Comparison of ENCODE assay signal across 1 cellular context in genomic region chr4:140710784-140711622, GRCh38.
A peak's percentile ranks its signal among the peaks of the same experiment; 100 is the strongest.
TF ChIP-seq lines count a peak whose summit lies in the region.

No MANE protein-coding gene starts in this region.

TF ChIP-seq in HepG2, 621 proteins besides CTCF, POLR2A, EP300 and RAD21 (continued from another document and continues in another):
- TF ChIP-seq FOXA3 (CRISPR knock-in tag; IDR thresholded peaks at IDR 0.05) (peak; percentile 68), PLRG1 (conservative IDR thresholded peaks at IDR 0.05) (no peak), TIGD3 (CRISPR knock-in tag; IDR thresholded peaks at IDR 0.05; ENCODE audit: borderline replicate concordance) (no peak), ZNF512B (CRISPR knock-in tag; IDR thresholded peaks at IDR 0.05; ENCODE audit: borderline replicate concordance) (no peak), ARID2 (CRISPR knock-in tag; IDR thresholded peaks at IDR 0.05; ENCODE audit: borderline replicate concordance) (0 out of 2 replicates have a peak, but pooled peaks have one; percentile 65), HNF1A (IDR thresholded peaks at IDR 0.05; ENCODE audit: low read depth) (no peak), HNF1A (CRISPR knock-in tag; IDR thresholded peaks at IDR 0.05; ENCODE audit: borderline replicate concordance) (no peak), STAG1 (CRISPR knock-in tag; IDR thresholded peaks at IDR 0.05) (no peak), ZFP41 (CRISPR knock-in tag; IDR thresholded peaks at IDR 0.05; ENCODE audit: borderline replicate concordance) (no peak), ZNF292 (CRISPR knock-in tag; IDR thresholded peaks at IDR 0.05; ENCODE audit: borderline replicate concordance, low read depth) (no peak), ZNF317 (CRISPR knock-in tag; IDR thresholded peaks at IDR 0.05) (no peak), ETV6 (CRISPR knock-in tag; conservative IDR thresholded peaks at IDR 0.05) (no peak), REXO4 (CRISPR knock-in tag; IDR thresholded peaks at IDR 0.05; ENCODE audit: borderline replicate concordance) (no peak), GABPA (IDR thresholded peaks at IDR 0.05; ENCODE audit: low read depth, low read length) (no peak), GABPA (CRISPR knock-in tag; IDR thresholded peaks at IDR 0.05; ENCODE audit: low read depth) (0 out of 2 replicates have a peak, but pooled peaks have one; percentile 17), ELF4 (CRISPR knock-in tag; IDR thresholded peaks at IDR 0.05; ENCODE audit: borderline replicate concordance) (no peak), ZNF616 (CRISPR knock-in tag; IDR thresholded peaks at IDR 0.05; ENCODE audit: low read depth) (no peak), KMT2B (CRISPR knock-in tag; IDR thresholded peaks at IDR 0.05) (0 out of 2 replicates have a peak, but pooled peaks have one; percentile 30), SRSF9 (IDR thresholded peaks at IDR 0.05; ENCODE audit: borderline replicate concordance, insufficient read depth, low read depth, low read length, poor library complexity, severe bottlenecking) (no peak), ZNF784 (CRISPR knock-in tag; IDR thresholded peaks at IDR 0.05; ENCODE audit: borderline replicate concordance) (no peak), ZNF569 (CRISPR knock-in tag; IDR thresholded peaks at IDR 0.05; ENCODE audit: borderline replicate concordance) (no peak), MIER2 (CRISPR knock-in tag; IDR thresholded peaks at IDR 0.05) (no peak), MTF1 (CRISPR knock-in tag; IDR thresholded peaks at IDR 0.05) (no peak), HDAC1 (CRISPR knock-in tag; IDR thresholded peaks at IDR 0.05) (peak; percentile 57; the same call in 1 of the 2 replicates), SIN3B (IDR thresholded peaks at IDR 0.05; ENCODE audit: low read length) (no peak), NFYB (CRISPR knock-in tag; IDR thresholded peaks at IDR 0.05) (no peak), ARID5B (CRISPR knock-in tag; IDR thresholded peaks at IDR 0.05) (peak; percentile 77), ELK4 (CRISPR knock-in tag; IDR thresholded peaks at IDR 0.05; ENCODE audit: borderline replicate concordance) (no peak), TBX2 (CRISPR knock-in tag; IDR thresholded peaks at IDR 0.05; ENCODE audit: borderline replicate concordance) (no peak), ZNF101 (CRISPR knock-in tag; IDR thresholded peaks at IDR 0.05; ENCODE audit: borderline replicate concordance, low read depth) (no peak), ASH2L (IDR thresholded peaks at IDR 0.05; ENCODE audit: insufficient read length, low read depth, low read length) (peak; percentile 76), NR2F6 (IDR thresholded peaks at IDR 0.05) (peak; percentile 81), NR2F6 (CRISPR knock-in tag; IDR thresholded peaks at IDR 0.05) (peak; percentile 87), ZNF737 (CRISPR knock-in tag; IDR thresholded peaks at IDR 0.05; ENCODE audit: borderline replicate concordance) (no peak), MED1 (CRISPR knock-in tag; IDR thresholded peaks at IDR 0.05) (peak; percentile 70), ZBTB10 (CRISPR knock-in tag; IDR thresholded peaks at IDR 0.05; ENCODE audit: borderline replicate concordance) (no peak), GABPB1 (CRISPR knock-in tag; IDR thresholded peaks at IDR 0.05) (no peak; the same call in 1 of the 2 replicates), ZNF563 (CRISPR knock-in tag; IDR thresholded peaks at IDR 0.05) (no peak), MATR3 (CRISPR knock-in tag; IDR thresholded peaks at IDR 0.05) (no peak), ZFP82 (CRISPR knock-in tag; IDR thresholded peaks at IDR 0.05; ENCODE audit: borderline replicate concordance) (no peak), ZNF382 (CRISPR knock-in tag; IDR thresholded peaks at IDR 0.05; ENCODE audit: borderline replicate concordance) (no peak), HNRNPK (IDR thresholded peaks at IDR 0.05; ENCODE audit: low read depth, low read length, poor library complexity, severe bottlenecking) (no peak), BCL6 (CRISPR knock-in tag; IDR thresholded peaks at IDR 0.05) (peak; percentile 51), GFI1 (CRISPR knock-in tag; IDR thresholded peaks at IDR 0.05; ENCODE audit: borderline replicate concordance) (peak; percentile 47; the same call in 1 of the 2 replicates)
